In the genomic region with DNA sequence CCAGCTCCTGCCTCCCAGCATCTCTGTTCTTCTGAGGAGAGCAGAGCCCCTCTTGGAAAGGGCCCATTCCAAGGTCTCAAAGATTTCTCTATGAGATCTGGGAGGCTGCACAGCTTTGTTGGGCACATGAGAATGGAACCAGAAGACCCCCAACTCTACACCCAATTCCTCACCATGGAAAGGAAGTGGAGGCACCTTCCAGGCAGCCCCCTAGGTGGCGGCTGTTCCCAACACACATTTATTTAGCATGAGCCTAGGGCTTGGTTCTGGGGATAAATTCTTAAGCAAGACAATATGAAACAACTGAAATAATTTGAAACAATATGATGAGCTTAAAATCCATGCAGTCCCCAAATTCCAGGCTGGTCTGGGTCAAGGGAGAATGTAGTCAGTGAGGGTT, we compare ENCODE assay signal across 26 cellular contexts.
"Had no signal": no experiment of that assay in that cellular context is flagged by ENCODE, and none has a peak within 500 bp of the region (broad histone marks: within the 10 kb centered on the region; RNA-seq: fewer than 3 reads in every experiment).

No MANE protein-coding gene starts in this region.

- H3K27ac ChIP-seq: ascending aorta, brain microvascular endothelial cell, coronary artery, neutrophil, pancreas, tibial artery, VCaP had no signal

- H3K36me3 Mint-ChIP-seq: activated naive CD4-positive, alpha-beta T cell treated with anti-CD3 and anti-CD28 coated beads, Interleukin-2, amount 50 U/mL, for 72 hours; immature natural killer cell; natural killer cell treated with Interleukin-12 subunit alpha and Interleukin-12 subunit beta and Interleukin-15 and Interleukin-18, amount 100 ng/mL, for 72 hours; stimulated activated effector memory CD8-positive, alpha-beta T cell treated with anti-CD3 and anti-CD28 coated beads, Interleukin-12 subunit alpha, Interleukin-12 subunit beta, amount 100 ng/mL, for 72 hours; T-cell had no signal

- ATAC-seq: activated naive CD4-positive, alpha-beta T cell treated with anti-CD3 and anti-CD28 coated beads, Interleukin-2, amount 50 U/mL, for 72 hours; activated T-helper 17 cell treated with anti-CD3 and anti-CD28 coated beads, Interleukin-2, amount 50 U/mL, for 72 hours; left ventricle myocardium superior; natural killer cell treated with Interleukin-12 subunit alpha and Interleukin-12 subunit beta and Interleukin-15 and Interleukin-18, amount 100 ng/mL, for 72 hours; pancreas; sciatic nerve; stimulated activated effector memory CD8-positive, alpha-beta T cell treated with anti-CD3 and anti-CD28 coated beads, Interleukin-12 subunit alpha, Interleukin-12 subunit beta, amount 100 ng/mL, for 72 hours; stimulated activated naive CD8-positive, alpha-beta T cell treated with anti-CD3 and anti-CD28 coated beads, Interleukin-15, amount 100 ng/mL, for 72 hours; T-cell had no signal

- H3K9me3 ChIP-seq: ascending aorta, neutrophil, pancreas, tibial artery had no signal

- H3K9me3 Mint-ChIP-seq: activated naive CD4-positive, alpha-beta T cell treated with anti-CD3 and anti-CD28 coated beads, Interleukin-2, amount 50 U/mL, for 72 hours; activated T-cell treated with anti-CD3 and anti-CD28 coated beads, Interleukin-2, amount 50 U/mL, for 24 hours; activated T-helper 17 cell treated with anti-CD3 and anti-CD28 coated beads, Interleukin-2, amount 50 U/mL, for 72 hours; immature natural killer cell; natural killer cell treated with Interleukin-12 subunit alpha and Interleukin-12 subunit beta and Interleukin-15 and Interleukin-18, amount 100 ng/mL, for 72 hours; stimulated activated effector memory CD8-positive, alpha-beta T cell treated with anti-CD3 and anti-CD28 coated beads, Interleukin-12 subunit alpha, Interleukin-12 subunit beta, amount 100 ng/mL, for 72 hours; stimulated activated naive CD8-positive, alpha-beta T cell treated with anti-CD3 and anti-CD28 coated beads, Interleukin-15, amount 100 ng/mL, for 72 hours; T-cell; T-helper 2 cell treated with Interferon-gamma antibody and Interleukin-4, amounts not matched to agents 5 μg/mL and 100 μg/mL, for 36 hours had no signal

- H3K36me3 ChIP-seq: ascending aorta, brain microvascular endothelial cell, neutrophil, pancreas, tibial artery had no signal

- H3K4me3 Mint-ChIP-seq: activated T-cell treated with anti-CD3 and anti-CD28 coated beads, Interleukin-2, amount 50 U/mL, for 24 hours; activated T-helper 17 cell treated with anti-CD3 and anti-CD28 coated beads, Interleukin-2, amount 50 U/mL, for 72 hours; immature natural killer cell; natural killer cell treated with Interleukin-12 subunit alpha and Interleukin-12 subunit beta and Interleukin-15 and Interleukin-18, amount 100 ng/mL, for 72 hours; stimulated activated effector memory CD8-positive, alpha-beta T cell treated with anti-CD3 and anti-CD28 coated beads, Interleukin-12 subunit alpha, Interleukin-12 subunit beta, amount 100 ng/mL, for 72 hours; stimulated activated naive CD8-positive, alpha-beta T cell treated with anti-CD3 and anti-CD28 coated beads, Interleukin-15, amount 100 ng/mL, for 72 hours; T-cell; T-helper 2 cell treated with Interferon-gamma antibody and Interleukin-4, amounts not matched to agents 5 μg/mL and 100 μg/mL, for 36 hours had no signal

- H3K27me3 Mint-ChIP-seq: activated T-cell treated with anti-CD3 and anti-CD28 coated beads, Interleukin-2, amount 50 U/mL, for 24 hours; activated T-helper 17 cell treated with anti-CD3 and anti-CD28 coated beads, Interleukin-2, amount 50 U/mL, for 72 hours; stimulated activated naive CD8-positive, alpha-beta T cell treated with anti-CD3 and anti-CD28 coated beads, Interleukin-15, amount 100 ng/mL, for 72 hours; T-cell had no signal

- DNase-seq: activated CD4-positive, alpha-beta T cell treated with anti-CD3 and anti-CD28 coated beads for 1 hour; activated CD8-positive, alpha-beta memory T cell treated with anti-CD3 and anti-CD28 coated beads for 24 hours; activated CD8-positive, alpha-beta memory T cell treated with anti-CD3 and anti-CD28 coated beads, Interleukin-2, amount 50 U/mL, for 4 hours; activated T-cell treated with anti-CD3 and anti-CD28 coated beads, Interleukin-2, amount 50 U/mL, for 24 hours; brain microvascular endothelial cell; central memory CD4-positive, alpha-beta T cell; foreskin melanocyte; immature natural killer cell; kidney glomerular epithelial cell; left ventricle myocardium superior; pancreas; small intestine; stimulated activated CD4-positive, alpha-beta T cell treated with anti-CD3 and anti-CD28 coated beads, Interleukin-2, amount 100 ng/mL, for 24 hours; stimulated activated naive CD8-positive, alpha-beta T cell treated with anti-CD3 and anti-CD28 coated beads, Interleukin-15, amount 100 ng/mL, for 72 hours; T-cell; tibial artery had no signal

- H3K4me1 ChIP-seq: ascending aorta, pancreas, tibial artery had no signal

- H3K27ac Mint-ChIP-seq: activated naive CD4-positive, alpha-beta T cell treated with anti-CD3 and anti-CD28 coated beads, Interleukin-2, amount 50 U/mL, for 72 hours; activated T-cell treated with anti-CD3 and anti-CD28 coated beads, Interleukin-2, amount 50 U/mL, for 24 hours; activated T-helper 17 cell treated with anti-CD3 and anti-CD28 coated beads, Interleukin-2, amount 50 U/mL, for 72 hours; immature natural killer cell; natural killer cell treated with Interleukin-12 subunit alpha and Interleukin-12 subunit beta and Interleukin-15 and Interleukin-18, amount 100 ng/mL, for 72 hours; stimulated activated effector memory CD8-positive, alpha-beta T cell treated with anti-CD3 and anti-CD28 coated beads, Interleukin-12 subunit alpha, Interleukin-12 subunit beta, amount 100 ng/mL, for 72 hours; stimulated activated naive CD8-positive, alpha-beta T cell treated with anti-CD3 and anti-CD28 coated beads, Interleukin-15, amount 100 ng/mL, for 72 hours; T-cell; T-helper 2 cell treated with Interferon-gamma antibody and Interleukin-4, amounts not matched to agents 5 μg/mL and 100 μg/mL, for 36 hours had no signal

- H3K27me3 ChIP-seq: ascending aorta, brain microvascular endothelial cell, neutrophil, pancreas, tibial artery had no signal

- H3K4me3 ChIP-seq: ascending aorta, coronary artery, pancreas, tibial artery had no signal

- H3K4me1 Mint-ChIP-seq: activated T-helper 17 cell treated with anti-CD3 and anti-CD28 coated beads, Interleukin-2, amount 50 U/mL, for 72 hours; immature natural killer cell; stimulated activated effector memory CD8-positive, alpha-beta T cell treated with anti-CD3 and anti-CD28 coated beads, Interleukin-12 subunit alpha, Interleukin-12 subunit beta, amount 100 ng/mL, for 72 hours; stimulated activated naive CD8-positive, alpha-beta T cell treated with anti-CD3 and anti-CD28 coated beads, Interleukin-15, amount 100 ng/mL, for 72 hours; T-cell had no signal
